22 cellular contexts compared by ENCODE assay signal in the genomic region with DNA sequence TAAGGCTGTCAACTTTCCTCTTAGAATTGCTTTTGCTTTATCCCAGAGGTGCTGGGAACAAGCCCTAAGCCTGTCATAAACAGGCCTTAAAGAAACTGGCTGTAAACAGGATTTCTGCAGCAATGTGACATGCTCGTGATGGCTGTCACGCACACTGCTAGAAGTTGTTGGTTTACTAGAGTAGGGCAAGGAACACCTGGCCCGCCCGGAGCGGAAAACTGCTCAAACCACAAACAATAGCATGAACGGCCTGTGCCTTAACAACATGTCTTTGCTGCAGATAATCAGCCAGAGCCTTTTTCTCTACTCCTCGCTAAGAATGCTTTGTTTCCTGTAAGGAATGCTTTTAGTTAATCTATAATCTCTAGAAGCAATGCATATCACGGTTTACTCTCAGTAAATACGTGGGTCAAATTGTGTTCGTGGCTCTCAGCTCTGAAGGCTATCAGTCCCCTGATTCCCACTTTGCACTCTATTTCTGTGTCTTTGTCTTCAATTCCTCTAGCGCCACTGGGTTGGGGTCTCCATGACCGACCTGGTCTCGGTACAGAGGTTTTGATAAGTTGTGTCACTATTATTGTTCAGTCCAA.
A peak's percentile ranks its signal among the peaks of the same experiment; 100 is the strongest.
DNase-seq lines count a peak whose midpoint lies in the region; ATAC-seq and TF ChIP-seq lines count a peak whose summit lies in the region.
"Had no signal": no experiment of that assay in that cellular context is flagged by ENCODE, and none has a peak within 500 bp of the region (broad histone marks: within the 10 kb centered on the region; RNA-seq: fewer than 3 reads in every experiment).

No MANE protein-coding gene starts in this region.

- H3K9me3 ChIP-seq in CD4-positive, alpha-beta T cell (ENCODE audit: control insufficient read depth, low read length), result no peaks in the 10 kb centered on the region
- H3K9me3 ChIP-seq in endodermal cell (ENCODE audit: control insufficient read depth, low read length) (no peaks in the 10 kb centered on the region), SK-N-SH (no peaks in the 10 kb centered on the region)
- H3K9me3 ChIP-seq: vagina had no signal

- no peak overlapping the region for H3K4me3 ChIP-seq in GM12865 (ENCODE audit: low read depth, low read length)
- no peak overlapping the region for H3K4me3 ChIP-seq in endodermal cell (ENCODE audit: low read length)
- no peak overlapping the region for H3K4me3 ChIP-seq in SK-N-SH (ENCODE audit: low read depth in 2 of 2, low read length in 1 of 2)
- H3K4me3 ChIP-seq: vagina had no signal

- H3K27ac ChIP-seq in CD4-positive, alpha-beta T cell (ENCODE audit: low read depth, low read length), result no peak overlapping the region
- H3K27ac ChIP-seq in endodermal cell (ENCODE audit: low read depth, low read length) (no peak overlapping the region), SK-N-SH (ENCODE audit: low read depth in 2 of 2, low read length in 1 of 2) (no peak overlapping the region)
- H3K27ac ChIP-seq: vagina had no signal

- H3K4me1 ChIP-seq in endodermal cell (ENCODE audit: control insufficient read depth, insufficient read depth, low read length) (no peaks in the 10 kb centered on the region), SK-N-SH (ENCODE audit: control insufficient read depth in 1 of 2, insufficient read depth in 2 of 2, low read depth in 1 of 2, low read length in 1 of 2) (no peaks in the 10 kb centered on the region)
- H3K4me1 ChIP-seq: vagina had no signal

- ATAC-seq in CD4-positive, alpha-beta T cell (ENCODE audit: poor library complexity), result no peak
- no peak for ATAC-seq in GM21423 (IDR thresholded peaks at IDR 0.05; ENCODE audit: unreplicated experiment)
- ATAC-seq: naive thymus-derived CD8-positive, alpha-beta T cell; T-cell had no signal

- no peak for TF ChIP-seq RAD21 in SK-N-SH (IDR thresholded peaks at IDR 0.05; ENCODE audit: low read length)

- no peak overlapping the region for H3K4me2 ChIP-seq in SK-N-SH

- no peaks in the 10 kb centered on the region for H4K20me1 ChIP-seq in SK-N-SH (ENCODE audit: insufficient read depth)

- DNase-seq in CD4-positive, alpha-beta T cell, result no peak
- DNase-seq in GM12865 (ENCODE audit: low read depth), result peak; percentile 16
- peak; percentile 7 for DNase-seq in HT-29 (ENCODE audit: low spot score)
- DNase-seq in endodermal cell, result peak; percentile 55
- DNase-seq in NCI-H128 (lab: John Stamatoyannopoulos, UW; ENCODE audit: unreplicated experiment), result no peak
- DNase-seq in SK-N-SH, result no peak
- no peak for DNase-seq in DMS153 (lab: John Stamatoyannopoulos, UW)
- DNase-seq: activated CD4-positive, alpha-beta T cell treated with anti-CD3 and anti-CD28 coated beads, Interleukin-2, amount 50 U/mL, for 48 hours; activated T-cell treated with anti-CD3 and anti-CD28 coated beads, Interleukin-2, amount 50 U/mL, for 1 hour; CD8-positive, alpha-beta memory T cell; GDM1; head of caudate nucleus; Karpas-422; naive thymus-derived CD8-positive, alpha-beta T cell; NCI-H1105; NCI-H226; Right ventricle myocardium superior; stimulated activated CD4-positive, alpha-beta T cell treated with anti-CD3 and anti-CD28 coated beads, Interleukin-4, amount 100 ng/mL, for 24 hours; T-cell had no signal

- H3K36me3 ChIP-seq in endodermal cell (ENCODE audit: control insufficient read depth, insufficient read depth, low read length) (no peaks in the 10 kb centered on the region), SK-N-SH (replicated peaks in 1 of 2; ENCODE audit: control insufficient read depth in 1 of 2, insufficient read depth in 2 of 2, low read length in 1 of 2) (no peaks in the 10 kb centered on the region)
- H3K36me3 ChIP-seq: vagina had no signal

- CTCF ChIA-PET in CD4-positive, alpha-beta T cell (lab: Charles Lee), result no interaction called here
- CTCF ChIA-PET in SK-N-SH (lab: Yijun Ruan, JAX), result no interaction called here

- no peaks in the 10 kb centered on the region for H3F3A ChIP-seq in SK-N-SH (replicated peaks; ENCODE audit: insufficient read depth)

- H2AFZ ChIP-seq in SK-N-SH (ENCODE audit: low read depth), result no peak overlapping the region

- WGBS in endodermal cell (ENCODE audit: insufficient coverage in 1 of 2, insufficient read length in 1 of 2), 2 experiments, result 77% methylated on average over 12 of the region's 13 CpGs; no CpG with 5 or more reads in 1 of the 2 experiments
- WGBS in SK-N-SH (ENCODE audit: low lambda C conversion rate), result 11% methylated on average over 13 of the region's 13 CpGs

- H3K4me1 Mint-ChIP-seq in CD4-positive, alpha-beta T cell (ENCODE audit: low read depth), result peaks cover 5% of the 10 kb centered on the region
- H3K4me1 Mint-ChIP-seq in endodermal cell, result peaks cover 19% of the 10 kb centered on the region
- H3K4me1 Mint-ChIP-seq: activated naive CD4-positive, alpha-beta T cell treated with anti-CD3 and anti-CD28 coated beads, Interleukin-2, amount 50 U/mL, for 24 hours; CD8-positive, alpha-beta memory T cell; naive thymus-derived CD8-positive, alpha-beta T cell; T-cell had no signal

- H3K36me3 Mint-ChIP-seq in CD4-positive, alpha-beta T cell (ENCODE audit: low read depth), result no peaks in the 10 kb centered on the region
- peaks cover 3% of the 10 kb centered on the region for H3K36me3 Mint-ChIP-seq in endodermal cell (ENCODE audit: low read depth)
- H3K36me3 Mint-ChIP-seq: activated naive CD4-positive, alpha-beta T cell treated with anti-CD3 and anti-CD28 coated beads, Interleukin-2, amount 50 U/mL, for 24 hours; CD8-positive, alpha-beta memory T cell; naive thymus-derived CD8-positive, alpha-beta T cell; T-cell had no signal

- peak overlapping the region; percentile 68 for H3K27ac Mint-ChIP-seq in CD4-positive, alpha-beta T cell
- peak overlapping the region; percentile 76 for H3K27ac Mint-ChIP-seq in endodermal cell
- H3K27ac Mint-ChIP-seq: activated naive CD4-positive, alpha-beta T cell treated with anti-CD3 and anti-CD28 coated beads, Interleukin-2, amount 50 U/mL, for 24 hours; CD8-positive, alpha-beta memory T cell; naive thymus-derived CD8-positive, alpha-beta T cell; T-cell had no signal

- intact Hi-C loops in CD4-positive, alpha-beta T cell (cut with DNase I, micrococcal nuclease), result no loop called here

- no peak overlapping the region for H3K9ac ChIP-seq in endodermal cell (ENCODE audit: extremely low read depth, low read length, poor library complexity, severe bottlenecking)
- no peak overlapping the region for H3K9ac ChIP-seq in SK-N-SH

- no peaks in the 10 kb centered on the region for H3K9me3 Mint-ChIP-seq in CD4-positive, alpha-beta T cell
- peaks cover 59% of the 10 kb centered on the region for H3K9me3 Mint-ChIP-seq in endodermal cell
- H3K9me3 Mint-ChIP-seq: activated naive CD4-positive, alpha-beta T cell treated with anti-CD3 and anti-CD28 coated beads, Interleukin-2, amount 50 U/mL, for 24 hours had no signal

- TF ChIP-seq CTCF in CD4-positive, alpha-beta T cell (IDR thresholded peaks at IDR 0.05), result no peak
- no peak for TF ChIP-seq CTCF in GM12865 (IDR thresholded peaks at IDR 0.05; ENCODE audit: insufficient read depth, low read depth, low read length, missing control alignments)
- no peak for TF ChIP-seq CTCF in endodermal cell (conservative IDR thresholded peaks at IDR 0.05)
- no peak for TF ChIP-seq CTCF in SK-N-SH (IDR thresholded peaks at IDR 0.05)

- no peaks in the 10 kb centered on the region for H3K9me2 ChIP-seq in SK-N-SH

- no peaks in the 10 kb centered on the region for H3K27me3 Mint-ChIP-seq in CD4-positive, alpha-beta T cell
- no peaks in the 10 kb centered on the region for H3K27me3 Mint-ChIP-seq in endodermal cell (ENCODE audit: insufficient read depth)
- H3K27me3 Mint-ChIP-seq: CD8-positive, alpha-beta memory T cell; naive thymus-derived CD8-positive, alpha-beta T cell; T-cell had no signal

- no peaks in the 10 kb centered on the region for H3K79me2 ChIP-seq in SK-N-SH (ENCODE audit: insufficient read depth)

- TF ChIP-seq EP300 in SK-N-SH (IDR thresholded peaks at IDR 0.05; ENCODE audit: borderline replicate concordance in 1 of 2, low read depth in 1 of 2, low read length in 1 of 2), result no peak

- POLR2A ChIA-PET in CD4-positive, alpha-beta T cell (lab: Charles Lee), result no interaction called here
- POLR2A ChIA-PET in SK-N-SH (lab: Yijun Ruan, JAX), result no interaction called here

- H3K27me3 ChIP-seq in CD4-positive, alpha-beta T cell (ENCODE audit: control insufficient read depth, insufficient read depth, low read length), result no peaks in the 10 kb centered on the region
- H3K27me3 ChIP-seq in endodermal cell (ENCODE audit: control insufficient read depth, insufficient read depth, low read length, poor library complexity, severe bottlenecking) (no peaks in the 10 kb centered on the region), SK-N-SH (ENCODE audit: insufficient read depth) (no peaks in the 10 kb centered on the region)
- H3K27me3 ChIP-seq: vagina had no signal

- H3K4me3 Mint-ChIP-seq in CD4-positive, alpha-beta T cell, result peak overlapping the region; percentile 60
- H3K4me3 Mint-ChIP-seq in endodermal cell, result peak overlapping the region; percentile 9
- H3K4me3 Mint-ChIP-seq: activated naive CD4-positive, alpha-beta T cell treated with anti-CD3 and anti-CD28 coated beads, Interleukin-2, amount 50 U/mL, for 24 hours; CD8-positive, alpha-beta memory T cell; naive thymus-derived CD8-positive, alpha-beta T cell; T-cell had no signal

TF ChIP-seq in SK-N-SH, 30 proteins besides CTCF, POLR2A, EP300 and RAD21 (continues in another document):
- no peak for TF ChIP-seq RCOR1 (IDR thresholded peaks at IDR 0.05; ENCODE audit: low read length)
- no peak for TF ChIP-seq EZH2phosphoT487 (IDR thresholded peaks at IDR 0.05; ENCODE audit: borderline replicate concordance, low read depth)

Comparison
In these comparisons a context has a peak if more than half of its experiments do, and no peak if none do; other contexts are left out.
1. DNase-seq: peak in GM12865 (single experiment), HT-29 (single experiment) and endodermal cell (single experiment); none in CD4-positive, alpha-beta T cell (0 of 10), NCI-H128 (single experiment), SK-N-SH (single experiment) and DMS153 (single experiment).